14 cellular contexts compared by ENCODE assay signal in genomic region chr6:161443868-161444267, GRCh38.
DNase-seq lines count a peak whose midpoint lies in the region; ATAC-seq, FAIRE-seq and TF ChIP-seq lines count a peak whose summit lies in the region.
"Had no signal": no experiment of that assay in that cellular context is flagged by ENCODE, and none has a peak within 500 bp of the region (broad histone marks: within the 10 kb centered on the region; RNA-seq: fewer than 3 reads in every experiment).

No MANE protein-coding gene starts in this region.

- H3K4me2 ChIP-seq in keratinocyte (ENCODE audit: control insufficient read depth, extremely low read depth, insufficient read depth, low read depth, low read length): peak overlapping the region; percentile 30

- dilution Hi-C loops in keratinocyte (cut with MboI; ENCODE audit: extremely low pct_ligation_motif_present, low sequenced_read_pairs): no loop called here

- H3K27me3 Mint-ChIP-seq in type B pancreatic cell: peaks cover 9% of the 10 kb centered on the region

- H3K9ac ChIP-seq in keratinocyte (ENCODE audit: control insufficient read depth, extremely low read depth, insufficient read depth, low read length): no peak overlapping the region

- H3K36me3 Mint-ChIP-seq in type B pancreatic cell: no peaks in the 10 kb centered on the region

- H3K27me3 ChIP-seq in left ventricle myocardium inferior (ENCODE audit: low read depth) (no peaks in the 10 kb centered on the region), keratinocyte (ENCODE audit: control insufficient read depth, extremely low read depth, insufficient read depth, low read length) (no peaks in the 10 kb centered on the region), upper lobe of right lung (no peaks in the 10 kb centered on the region)
- H3K27me3 ChIP-seq: spleen had no signal

- H4K20me1 ChIP-seq in keratinocyte (ENCODE audit: control insufficient read depth, extremely low read depth, insufficient read depth, low read length): no peaks in the 10 kb centered on the region

- DNase-seq in left ventricle myocardium inferior: no peak
- DNase-seq in cardiac septum (ENCODE audit: low spot score): no peak
- peak; percentile 71 for DNase-seq in astrocyte of the hippocampus (ENCODE audit: low read depth, low spot score)
- no peak for DNase-seq in keratinocyte (ENCODE audit: low read depth, low spot score)
- DNase-seq in upper lobe of right lung: no peak
- no peak for DNase-seq in GM10266 (ENCODE audit: extremely low spot score)
- no peak for DNase-seq in type B pancreatic cell (ENCODE audit: extremely low spot score, unreplicated experiment)
- DNase-seq: activated naive CD4-positive, alpha-beta T cell; NK-92 treated with Interleukin-12 subunit alpha and Interleukin-12 subunit beta, amount 100 ng/mL, for 24 hours; spleen had no signal

- H3K36me3 ChIP-seq in left ventricle myocardium inferior (no peaks in the 10 kb centered on the region), keratinocyte (ENCODE audit: control insufficient read depth in 2 of 2, extremely low read depth in 1 of 2, insufficient read depth in 2 of 2, low read length in 2 of 2) (no peaks in the 10 kb centered on the region), upper lobe of right lung (no peaks in the 10 kb centered on the region)
- H3K36me3 ChIP-seq: spleen had no signal

- no peaks in the 10 kb centered on the region for H3K9me3 Mint-ChIP-seq in type B pancreatic cell

- H3K27ac ChIP-seq in left ventricle myocardium inferior (replicated peaks): peak overlapping the region; percentile 55
- no peak overlapping the region for H3K27ac ChIP-seq in keratinocyte (ENCODE audit: control insufficient read depth, insufficient read depth, low read length)
- H3K27ac ChIP-seq in upper lobe of right lung: no peak overlapping the region
- H3K27ac ChIP-seq: spleen had no signal

- no peak overlapping the region for H3K27ac Mint-ChIP-seq in type B pancreatic cell

- H3K4me3 ChIP-seq in left ventricle myocardium inferior: no peak overlapping the region
- H3K4me3 ChIP-seq in keratinocyte (ENCODE audit: control insufficient read depth in 2 of 3, extremely low read depth in 1 of 3, insufficient read depth in 2 of 3, low read depth in 1 of 3, low read length in 3 of 3): no peak overlapping the region
- no peak overlapping the region for H3K4me3 ChIP-seq in upper lobe of right lung
- H3K4me3 ChIP-seq: spleen had no signal

- no peak overlapping the region for H3K4me3 Mint-ChIP-seq in type B pancreatic cell

- intact Hi-C loops in left ventricle myocardium inferior (cut with micrococcal nuclease): no loop called here
- intact Hi-C loops in cardiac septum (cut with DNase I): loop anchor here (5.0 kb wide), 1 partner anchor 38 kb away; no protein-coding TSS in a partner anchor
- intact Hi-C loops in upper lobe of right lung (cut with DNase I): no loop called here

- H3K9me3 ChIP-seq in left ventricle myocardium inferior (replicated peaks): no peaks in the 10 kb centered on the region
- no peaks in the 10 kb centered on the region for H3K9me3 ChIP-seq in keratinocyte (ENCODE audit: control insufficient read depth, low read depth, low read length)
- H3K9me3 ChIP-seq in upper lobe of right lung: no peaks in the 10 kb centered on the region
- H3K9me3 ChIP-seq: spleen had no signal

- peak overlapping the region; percentile 38 for H2AFZ ChIP-seq in keratinocyte (ENCODE audit: control insufficient read depth, low read length)

- H3K4me1 ChIP-seq in left ventricle myocardium inferior: peaks cover 27% of the 10 kb centered on the region
- H3K4me1 ChIP-seq in keratinocyte (ENCODE audit: control insufficient read depth, extremely low read depth, insufficient read depth, low read length): peaks cover 2% of the 10 kb centered on the region
- H3K4me1 ChIP-seq in upper lobe of right lung: no peaks in the 10 kb centered on the region
- H3K4me1 ChIP-seq: spleen had no signal

- ATAC-seq in upper lobe of right lung (peak; percentile 36), HG02642 (IDR thresholded peaks at IDR 0.05; ENCODE audit: poor library complexity, unreplicated experiment) (no peak)

- peaks cover 10% of the 10 kb centered on the region for H3K4me1 Mint-ChIP-seq in type B pancreatic cell (ENCODE audit: unreplicated experiment)

- H3K9me1 ChIP-seq in keratinocyte (ENCODE audit: control insufficient read depth, extremely low read depth, insufficient read depth, low read length): no peaks in the 10 kb centered on the region

- FAIRE-seq in keratinocyte (lab: Jason Lieb, UNC): no peak
- FAIRE-seq: colon, frontal cortex, urothelium cell line had no signal

- no peak for TF ChIP-seq CTCF in left ventricle myocardium inferior (IDR thresholded peaks at IDR 0.05; ENCODE audit: borderline replicate concordance)
- TF ChIP-seq CTCF in keratinocyte (optimal IDR thresholded peaks at IDR 0.05 in 1 of 3, IDR thresholded peaks at IDR 0.05 in 1 of 3, conservative IDR thresholded peaks at IDR 0.05 in 1 of 3; ENCODE audit: extremely low read depth in 1 of 3, insufficient read depth in 2 of 3, low read length in 3 of 3): no peak
- TF ChIP-seq CTCF in upper lobe of right lung (IDR thresholded peaks at IDR 0.05): no peak
- TF ChIP-seq CTCF in GM10266 (IDR thresholded peaks at IDR 0.05; ENCODE audit: control insufficient read depth, insufficient read depth, low read depth, missing control alignments): no peak
- no peak for TF ChIP-seq CTCF in type B pancreatic cell (conservative IDR thresholded peaks at IDR 0.05)

- H3K79me2 ChIP-seq in keratinocyte (ENCODE audit: control insufficient read depth, insufficient read depth, low read length): no peaks in the 10 kb centered on the region
